In genomic region chr19:9792191-9793050, GRCh38 we compare ENCODE assay signal across 8 cellular contexts. TPM values are rescaled to one million over a fixed set of nuclear protein-coding genes. Genes with fewer than 3 reads are reported as not detected.
DNase-seq lines count a peak whose midpoint lies in the region; ATAC-seq and TF ChIP-seq lines count a peak whose summit lies in the region.

No MANE protein-coding gene starts in this region.

- H3K27ac ChIP-seq in ovary (peak overlapping the region; percentile 92), testis (peak overlapping the region; percentile 88 to 95)

- peak; percentile 61 for DNase-seq in AG09309 (ENCODE audit: low read depth)
- DNase-seq in NCI-H1417 (lab: John Stamatoyannopoulos, UW), result peak; percentile 54 to 94 (median 92)
- peak; percentile 91 to 97 (median 93) for DNase-seq in T-helper 1 cell
- peak; percentile 94 for DNase-seq in amniotic epithelial cell (ENCODE audit: low read depth)
- peak; percentile 96 for DNase-seq in cardiac septum (ENCODE audit: low spot score)
- peak; percentile 94 to 98 (median 95) for DNase-seq in ovary
- DNase-seq in testis, result peak; percentile 97

- H3K36me3 ChIP-seq in ovary (no peaks in the 10 kb centered on the region), testis (ENCODE audit: low read depth, missing control alignments) (no peaks in the 10 kb centered on the region)

- H3K27me3 ChIP-seq in ovary, result no peaks in the 10 kb centered on the region
- H3K27me3 ChIP-seq in testis, result no peaks in the 10 kb centered on the region

- H3K9me3 ChIP-seq in ovary (no peaks in the 10 kb centered on the region), testis (no peaks in the 10 kb centered on the region)

- WGBS in ovary, 3 donors, result 3 to 4% (median 3%) methylated on average over 40 to 71 of the region's 71 CpGs
- WGBS in testis, 2 donors, result 1 to 3% methylated on average over 28 to 55 of the region's 71 CpGs

- no peak for TF ChIP-seq EP300 in ovary (IDR thresholded peaks at IDR 0.05)

- peak; percentile 35 for ATAC-seq in GM21423 (IDR thresholded peaks at IDR 0.05; ENCODE audit: unreplicated experiment)

- H3K4me1 ChIP-seq in ovary (ENCODE audit: insufficient read depth), result no peaks in the 10 kb centered on the region
- peaks cover 23% of the 10 kb centered on the region for H3K4me1 ChIP-seq in testis

- TF ChIP-seq CTCF in AG09309 (IDR thresholded peaks at IDR 0.05; ENCODE audit: control insufficient read depth, insufficient read depth, low read depth, low read length, missing control alignments) (no peak), ovary (IDR thresholded peaks at IDR 0.05) (no peak), testis (IDR thresholded peaks at IDR 0.05) (no peak)

- intact Hi-C loops in cardiac septum (cut with DNase I), result loop anchor here (1.0 to 10.0 kb wide), 5 partner anchors 27 to 648 kb away; partner anchors contain the start of genes FBXL12, ZNF266, ZNF317 and ZNF561
- intact Hi-C loops in ovary (cut with DNase I), result loop anchor here in 2 of 4 donors (5.0 to 10.0 kb wide), 4 partner anchors 165 to 648 kb away; partner anchors contain the start of gene ZNF317 (in 1 of the 2)
- intact Hi-C loops in testis (cut with DNase I; ENCODE audit: low total_unique reads), result no loop called here

- peak overlapping the region; percentile 86 for H3K4me3 ChIP-seq in AG09309 (ENCODE audit: control insufficient read depth, low read depth, low read length)
- peak overlapping the region; percentile 72 for H3K4me3 ChIP-seq in ovary
- peak overlapping the region; percentile 65 to 72 for H3K4me3 ChIP-seq in testis

- TF ChIP-seq POLR2A in ovary (IDR thresholded peaks at IDR 0.05), result peak; percentile 40
- TF ChIP-seq POLR2A in testis (IDR thresholded peaks at IDR 0.05), result no peak

RNA-seq across cellular contexts. Expression of gene ZNF846, which starts 23.9 kb away (rescaled TPM):
- 10.5 TPM for total RNA-seq in cardiac septum
- total RNA-seq in ovary, result 10 to 100 TPM; 12.6 to 31.0 (median 21.0) TPM
- polyA plus RNA-seq in ovary, result 10 to 100 TPM; 10.6 to 20.3 TPM
- total RNA-seq in testis, result 10 to 100 TPM; 48.1 to 50.5 TPM
- polyA plus RNA-seq in testis (ENCODE audit: insufficient read depth, low read depth, low replicate concordance), result 63.3 TPM

RNA-seq across cellular contexts. Expression of gene FBXL12, which starts 26.5 kb away (rescaled TPM):
- total RNA-seq in cardiac septum (17.0 TPM), ovary (10 to 100 TPM; 22.3 to 34.4 (median 27.7) TPM), testis (10 to 100 TPM; 38.7 to 42.6 TPM)
- polyA plus RNA-seq in ovary (10 to 100 TPM; 18.3 to 24.0 TPM), testis (ENCODE audit: insufficient read depth, low read depth, low replicate concordance) (24.7 TPM)

RNA-seq across cellular contexts. Expression of gene UBL5, which starts 35.3 kb away (rescaled TPM):
- total RNA-seq in cardiac septum (422 TPM), ovary (100 to 1,000 TPM; 217 to 412 (median 255) TPM), testis (100 to 1,000 TPM; 418 to 540 TPM)
- polyA plus RNA-seq in ovary (100 to 1,000 TPM; 315 to 492 TPM), testis (ENCODE audit: insufficient read depth, low read depth, low replicate concordance) (491 TPM)

RNA-seq across cellular contexts. Expression of gene PIN1, which starts 42.7 kb away (rescaled TPM):
- 93.5 TPM for total RNA-seq in cardiac septum
- total RNA-seq in ovary, result 10 to 100 TPM; 49.2 to 70.9 (median 61.0) TPM
- polyA plus RNA-seq in ovary, result 10 to 100 TPM in 1 of 2 donors, 1 to 10 TPM in 1; 6.3 to 94.2 TPM
- 100 to 1,000 TPM; 228 to 232 TPM for total RNA-seq in testis
- polyA plus RNA-seq in testis (ENCODE audit: insufficient read depth, low read depth, low replicate concordance), result 209 TPM

Comparison
In these comparisons a context has a peak if more than half of its experiments do, and no peak if none do; other contexts are left out.
1. Peak in every context shown above with its lines: DNase-seq, ATAC-seq, H3K4me3 ChIP-seq and H3K27ac ChIP-seq.